25 cellular contexts compared by ENCODE assay signal in genomic region chr12:26054383-26054782, GRCh38.
"Had no signal": no experiment of that assay in that cellular context is flagged by ENCODE, and none has a peak within 500 bp of the region (broad histone marks: within the 10 kb centered on the region; RNA-seq: fewer than 3 reads in every experiment).

No MANE protein-coding gene starts in this region.

- H3K27ac ChIP-seq: dorsolateral prefrontal cortex, esophagus squamous epithelium, gastroesophageal sphincter, parathyroid adenoma, spleen, stomach, transverse colon had no signal

- H3K79me2 ChIP-seq: parathyroid adenoma had no signal

- DNase-seq: cortex of kidney; dorsolateral prefrontal cortex; effector CD8-positive, alpha-beta T cell; esophagus squamous epithelium; foreskin fibroblast; glutamatergic neuron; left colon; left ventricle myocardium superior; mesenchymal stem cell; naive B cell; psoas muscle; retina; spleen; stimulated activated CD4-positive, alpha-beta T cell treated with anti-CD3 and anti-CD28 coated beads, Interleukin-15, amount 100 ng/mL, for 24 hours; stimulated activated CD4-positive, alpha-beta T cell treated with anti-CD3 and anti-CD28 coated beads, Interleukin-1b, Interleukin-23, amount 100 ng/mL, for 48 hours; stimulated activated CD4-positive, alpha-beta T cell treated with anti-CD3 and anti-CD28 coated beads, Interleukin-4, amount 100 ng/mL, for 4 hours; stimulated activated naive B cell treated with anti-CD40 and anti-IgM and Interleukin-4, amounts not matched to agents 10 μg/mL and 1 μg/mL and 100 μg/mL, for 72 hours; stomach; substantia nigra; transverse colon had no signal

- ATAC-seq: gastroesophageal sphincter; left colon; left ventricle myocardium superior; sciatic nerve; stimulated activated naive B cell treated with anti-CD40 and anti-IgM and Interleukin-4, amounts not matched to agents 10 μg/mL and 1 μg/mL and 100 μg/mL, for 72 hours had no signal

- H3K4me3 ChIP-seq: dorsolateral prefrontal cortex, esophagus squamous epithelium, gastroesophageal sphincter, lung, psoas muscle, spleen, stomach, thoracic aorta, transverse colon had no signal

- H3K36me3 ChIP-seq: esophagus squamous epithelium, spleen, stomach, thoracic aorta, transverse colon had no signal

- H2AFZ ChIP-seq: parathyroid adenoma had no signal

- H3K27me3 ChIP-seq: dorsolateral prefrontal cortex, esophagus squamous epithelium, gastroesophageal sphincter, spleen, stomach, transverse colon had no signal

- H3K4me1 ChIP-seq: parathyroid adenoma, spleen had no signal

- H3K9ac ChIP-seq: parathyroid adenoma had no signal

- H3K9me3 ChIP-seq: esophagus squamous epithelium, gastroesophageal sphincter, psoas muscle, spleen, stomach, thoracic aorta, transverse colon had no signal
